In the genomic region with DNA sequence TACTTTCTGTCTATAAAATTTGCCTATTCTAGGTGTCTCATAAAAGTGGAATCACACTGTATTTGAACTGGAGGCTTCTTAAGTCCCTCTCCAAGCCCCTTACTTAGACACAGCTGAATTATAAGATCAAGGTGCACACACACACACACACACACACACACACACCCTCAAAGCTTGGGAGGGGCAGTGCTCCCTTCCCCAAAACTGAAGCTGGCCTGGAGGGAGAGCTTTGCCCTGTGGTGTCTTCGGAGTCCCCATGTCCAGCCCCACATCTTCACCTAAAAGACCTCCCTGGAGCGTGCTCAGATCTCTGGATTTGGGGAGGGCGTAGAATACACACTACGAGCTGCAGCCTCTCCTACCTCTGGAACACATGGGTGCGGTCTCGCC, we compare ENCODE assay signal across 10 cellular contexts. TPM values are rescaled to one million over a fixed set of nuclear protein-coding genes. Genes with fewer than 3 reads are reported as not detected.
DNase-seq lines count a peak whose midpoint lies in the region; ATAC-seq and TF ChIP-seq lines count a peak whose summit lies in the region.
"Had no signal": no experiment of that assay in that cellular context is flagged by ENCODE, and none has a peak within 500 bp of the region (broad histone marks: within the 10 kb centered on the region; RNA-seq: fewer than 3 reads in every experiment).

No MANE protein-coding gene starts in this region.

- peak overlapping the region; percentile 70; the same call in 1 of the 2 replicates for H3K9ac ChIP-seq in KMS-11

- no peak overlapping the region for H3K27ac ChIP-seq in KMS-11
- H3K27ac ChIP-seq in coronary artery: peak overlapping the region; percentile 86 to 98
- peak overlapping the region; percentile 96 for H3K27ac ChIP-seq in lung (ENCODE audit: low read depth in 1 of 2, low read length in 1 of 2)
- no peak overlapping the region for H3K27ac ChIP-seq in thymus (ENCODE audit: low read depth)

- peaks cover 4% of the 10 kb centered on the region; the same call in 1 of the 2 replicates for H4K20me1 ChIP-seq in KMS-11 (ENCODE audit: insufficient read depth)

- TF ChIP-seq CTCF in KMS-11 (conservative IDR thresholded peaks at IDR 0.05; ENCODE audit: low read depth, low read length): no peak
- TF ChIP-seq CTCF in coronary artery (IDR thresholded peaks at IDR 0.05): no peak
- no peak for TF ChIP-seq CTCF in lung (IDR thresholded peaks at IDR 0.05; ENCODE audit: control extremely low read depth, extremely low read depth)

- H3K4me1 ChIP-seq in KMS-11 (ENCODE audit: low read depth, poor library complexity, severe bottlenecking): peaks cover 45% of the 10 kb centered on the region
- H3K4me1 ChIP-seq in lung (ENCODE audit: control insufficient read depth in 2 of 2, insufficient read depth in 2 of 2, low read length in 2 of 2): peaks cover 11 to 22% of the 10 kb centered on the region in 2 donors
- no peaks in the 10 kb centered on the region for H3K4me1 ChIP-seq in thymus (ENCODE audit: control insufficient read depth, insufficient read depth, low read length)

- in situ Hi-C loops in ACHN (cut with HindIII; ENCODE audit: low pct_ligation_motif_present, low pct_unique_long_range_greater_than_20kb, low sequenced_read_pairs): no loop called here

- H3K4me2 ChIP-seq in KMS-11: peak overlapping the region; percentile 85

- H3K4me3 ChIP-seq in KMS-11 (IDR thresholded peaks at IDR 0.05; ENCODE audit: insufficient read depth, low read depth, low read length) (no peak overlapping the region), coronary artery (peak overlapping the region; percentile 96), lung (peak overlapping the region; percentile 78), thymus (ENCODE audit: low read length) (peak overlapping the region; percentile 33)

- 16 to 32% methylated on average over 6 of the region's 6 CpGs for whole genome bisulfite sequencing in lung, 2 donors
- 40% methylated on average over 6 of the region's 6 CpGs for WGBS in thymus

- DNase-seq in coronary artery (ENCODE audit: low spot score) (no peak), lung (ENCODE audit: low spot score) (no peak), SHP77 treated with DMSO at 0.1 percent for 48 hours (lab: John Stamatoyannopoulos, UW) (no peak), ACHN (no peak)
- DNase-seq in central memory CD4-positive, alpha-beta T cell: no peak
- DNase-seq: activated naive CD4-positive, alpha-beta T cell had no signal

- no peaks in the 10 kb centered on the region for H3K36me3 ChIP-seq in KMS-11 (ENCODE audit: insufficient read depth)
- peaks cover 0 to 2% of the 10 kb centered on the region in 2 donors for H3K36me3 ChIP-seq in lung (ENCODE audit: control insufficient read depth in 2 of 2, insufficient read depth in 2 of 2, low read length in 2 of 2)
- H3K36me3 ChIP-seq in thymus (ENCODE audit: control insufficient read depth, insufficient read depth): no peaks in the 10 kb centered on the region

- peaks cover 0 to 2% of the 10 kb centered on the region in 2 donors for H3K9me3 ChIP-seq in lung (ENCODE audit: control insufficient read depth in 2 of 2, insufficient read depth in 1 of 2, low read length in 1 of 2)
- H3K9me3 ChIP-seq in thymus (ENCODE audit: control insufficient read depth): no peaks in the 10 kb centered on the region

- ATAC-seq in lung (ENCODE audit: insufficient read depth, low FRiP score): peak; percentile 0
- ATAC-seq in GM18868 (IDR thresholded peaks at IDR 0.05; ENCODE audit: unreplicated experiment): no peak

- H3K27me3 ChIP-seq in KMS-11 (ENCODE audit: insufficient read depth, low read depth): peaks cover 4% of the 10 kb centered on the region; the same call in 1 of the 2 replicates
- H3K27me3 ChIP-seq in lung (ENCODE audit: control insufficient read depth, insufficient read depth): no peaks in the 10 kb centered on the region
- peaks cover 33% of the 10 kb centered on the region for H3K27me3 ChIP-seq in thymus (ENCODE audit: control insufficient read depth, insufficient read depth)

- H2AFZ ChIP-seq in KMS-11 (ENCODE audit: low read depth): peak overlapping the region; percentile 89; the same call in 1 of the 2 replicates

- H3K79me2 ChIP-seq in KMS-11 (ENCODE audit: insufficient read depth, low read depth): peaks cover 3% of the 10 kb centered on the region; the same call in 1 of the 2 replicates

RNA-seq across cellular contexts. Expression of a gene that starts 0.8 kb away (rescaled TPM):
- total RNA-seq in lung: 100 to 1,000 TPM; 124 to 286 TPM
- 100 to 1,000 TPM in 1 of 2 donors, 10 to 100 TPM in 1; 74.3 to 110 TPM for polyA plus RNA-seq in lung
- 11.7 TPM for polyA plus RNA-seq in thymus
- total RNA-seq: T-helper 1 cell treated with Interleukin-12 subunit alpha and Interleukin-12 subunit beta and Interleukin-4 antibody, amounts not matched to agents 30 ng/mL and 1 ng/mL, for 36 hours had no signal

Comparison
In these comparisons a context has a peak if more than half of its experiments do, and no peak if none do; other contexts are left out.
1. H3K27ac ChIP-seq: peak in coronary artery (2 of 2) and lung (2 of 2); none in KMS-11 (single experiment) and thymus (single experiment).